Comparison of ENCODE assay signal across 17 cellular contexts in the genomic region with DNA sequence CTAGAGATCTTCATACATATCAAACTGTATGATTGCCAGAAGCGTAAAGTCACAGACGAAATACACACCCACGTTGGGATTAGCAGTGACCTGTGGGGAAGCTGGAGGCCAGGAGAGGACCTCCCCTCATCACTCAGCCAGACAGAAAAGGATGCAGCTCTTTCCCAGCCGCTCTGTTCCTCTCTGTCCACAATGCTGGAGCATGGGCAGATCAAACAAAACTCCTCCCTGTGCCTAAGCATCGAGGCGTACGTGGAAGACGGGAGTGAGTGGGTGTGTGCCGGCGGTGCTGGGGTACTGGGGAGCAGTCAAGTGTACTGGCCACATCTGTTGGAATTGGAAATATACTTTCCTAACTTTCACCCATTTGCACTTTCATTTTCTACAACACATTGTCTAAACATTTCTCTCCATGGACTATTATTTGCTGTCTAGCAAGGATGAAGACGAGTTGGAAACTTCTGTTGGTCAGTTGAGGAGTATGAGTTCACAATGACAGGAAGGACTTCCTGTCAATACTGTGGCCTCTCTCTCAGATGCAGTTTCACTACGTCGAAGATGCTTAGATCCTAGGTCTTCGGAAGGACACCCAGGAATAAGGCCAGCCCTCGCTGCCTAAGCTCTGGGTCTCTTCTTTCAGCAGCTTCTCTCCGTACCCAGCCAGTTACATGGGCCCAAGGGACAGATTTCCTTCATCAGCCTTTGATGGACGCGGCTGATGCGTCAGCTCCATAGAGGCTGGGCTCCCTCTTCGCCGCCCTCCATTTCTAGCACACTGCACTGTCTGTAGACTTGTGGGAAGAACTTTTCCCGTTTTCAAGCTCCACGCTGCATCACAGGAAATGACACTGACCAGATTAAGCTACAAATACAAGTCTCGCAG. TPM values are rescaled to one million over a fixed set of nuclear protein-coding genes. Genes with fewer than 3 reads are reported as not detected.
DNase-seq lines count a peak whose midpoint lies in the region; ATAC-seq and TF ChIP-seq lines count a peak whose summit lies in the region.
"Had no signal": no experiment of that assay in that cellular context is flagged by ENCODE, and none has a peak within 500 bp of the region (broad histone marks: within the 10 kb centered on the region; RNA-seq: fewer than 3 reads in every experiment).

No MANE protein-coding gene starts in this region.

- no peak overlapping the region for H3K4me3 ChIP-seq in CD8-positive, alpha-beta T cell (ENCODE audit: low read depth, low read length)
- no peak overlapping the region for H3K4me3 ChIP-seq in naive thymus-derived CD4-positive, alpha-beta T cell (ENCODE audit: low read length)
- no peak overlapping the region for H3K4me3 ChIP-seq in mucosa of descending colon
- H3K4me3 ChIP-seq: ascending aorta, gastrocnemius medialis, left lung, prostate gland, tibial nerve had no signal

- no peaks in the 10 kb centered on the region for H3K9me3 ChIP-seq in CD4-positive, alpha-beta T cell (ENCODE audit: control insufficient read depth, low read length)
- H3K9me3 ChIP-seq in CD8-positive, alpha-beta T cell (ENCODE audit: low read length), result no peaks in the 10 kb centered on the region
- H3K9me3 ChIP-seq in naive thymus-derived CD4-positive, alpha-beta T cell (ENCODE audit: control insufficient read depth in 2 of 3, low read length in 3 of 3), result no peaks in the 10 kb centered on the region
- H3K9me3 ChIP-seq in mucosa of descending colon, result no peaks in the 10 kb centered on the region
- H3K9me3 ChIP-seq: ascending aorta, gastrocnemius medialis, left lung, prostate gland, tibial nerve had no signal

- H3K36me3 ChIP-seq in CD8-positive, alpha-beta T cell (ENCODE audit: insufficient read depth, low read length), result peaks cover 94% of the 10 kb centered on the region
- H3K36me3 ChIP-seq in naive thymus-derived CD4-positive, alpha-beta T cell (ENCODE audit: control insufficient read depth in 2 of 3, insufficient read depth in 3 of 3, low read length in 3 of 3), result peaks cover 60 to 99% (median 94%) of the 10 kb centered on the region in 3 experiments
- peaks cover 34% of the 10 kb centered on the region for H3K36me3 ChIP-seq in mucosa of descending colon (ENCODE audit: low read depth)

- no peak overlapping the region for H3K4me3 Mint-ChIP-seq in CD4-positive, alpha-beta T cell
- no peak overlapping the region for H3K4me3 Mint-ChIP-seq in CD8-positive, alpha-beta T cell
- no peak overlapping the region for H3K4me3 Mint-ChIP-seq in activated T-helper 2 cell treated with anti-CD3 and anti-CD28 coated beads, Interferon-gamma antibody, Interleukin-2, Interleukin-4, amounts not matched to agents 10 μg/mL and 5 μg/mL and 100 μg/mL, durations not matched to agents 14 hours and 24 hours and 36 hours (ENCODE audit: low read depth)
- peak overlapping the region in 2 of 10 donors; percentile 48 to 63 for H3K4me3 Mint-ChIP-seq in naive thymus-derived CD4-positive, alpha-beta T cell
- H3K4me3 Mint-ChIP-seq: WTC11 had no signal

- no peak overlapping the region for H3K27ac ChIP-seq in CD4-positive, alpha-beta T cell (ENCODE audit: low read depth, low read length)
- H3K27ac ChIP-seq in CD8-positive, alpha-beta T cell (ENCODE audit: low read depth, low read length), result no peak overlapping the region
- H3K27ac ChIP-seq in naive thymus-derived CD4-positive, alpha-beta T cell (ENCODE audit: low read depth, low read length), result no peak overlapping the region
- H3K27ac ChIP-seq: ascending aorta, gastrocnemius medialis, left lung, prostate gland, tibial nerve had no signal

- POLR2A ChIA-PET in CD4-positive, alpha-beta T cell (lab: Charles Lee), result no interaction called here
- POLR2A ChIA-PET in CD8-positive, alpha-beta T cell (lab: Charles Lee), result no interaction called here
- POLR2A ChIA-PET in naive thymus-derived CD4-positive, alpha-beta T cell (lab: Charles Lee), result interaction anchor here (0.6 kb wide), 1 partner anchor 114 kb away, joined by 3 read pairs; no protein-coding TSS in a partner anchor

- intact Hi-C loops in CD4-positive, alpha-beta T cell (cut with DNase I, micrococcal nuclease), result no loop called here
- intact Hi-C loops in CD8-positive, alpha-beta T cell (cut with DNase I, micrococcal nuclease), result no loop called here
- intact Hi-C loops in activated T-helper 2 cell treated with anti-CD3 and anti-CD28 coated beads, Interferon-gamma antibody, Interleukin-2, Interleukin-4, amounts not matched to agents 10 μg/mL and 5 μg/mL and 100 μg/mL, durations not matched to agents 14 hours and 24 hours and 36 hours (cut with micrococcal nuclease), result no loop called here
- intact Hi-C loops in naive thymus-derived CD4-positive, alpha-beta T cell (cut with micrococcal nuclease), result no loop called here
- intact Hi-C loops in mucosa of descending colon (cut with DNase I, micrococcal nuclease), result no loop called here

- no peaks in the 10 kb centered on the region for H3K27me3 Mint-ChIP-seq in CD4-positive, alpha-beta T cell
- no peaks in the 10 kb centered on the region for H3K27me3 Mint-ChIP-seq in CD8-positive, alpha-beta T cell (ENCODE audit: low read depth)
- no peaks in the 10 kb centered on the region for H3K27me3 Mint-ChIP-seq in activated T-helper 2 cell treated with anti-CD3 and anti-CD28 coated beads, Interferon-gamma antibody, Interleukin-2, Interleukin-4, amounts not matched to agents 10 μg/mL and 5 μg/mL and 100 μg/mL, durations not matched to agents 14 hours and 24 hours and 36 hours (ENCODE audit: low read depth)
- H3K27me3 Mint-ChIP-seq in naive thymus-derived CD4-positive, alpha-beta T cell, result no peaks in the 10 kb centered on the region

- no peaks in the 10 kb centered on the region for H3K4me1 Mint-ChIP-seq in CD4-positive, alpha-beta T cell (ENCODE audit: low read depth)
- peaks cover 3% of the 10 kb centered on the region for H3K4me1 Mint-ChIP-seq in CD8-positive, alpha-beta T cell (ENCODE audit: low read depth)
- H3K4me1 Mint-ChIP-seq in activated T-helper 2 cell treated with anti-CD3 and anti-CD28 coated beads, Interferon-gamma antibody, Interleukin-2, Interleukin-4, amounts not matched to agents 10 μg/mL and 5 μg/mL and 100 μg/mL, durations not matched to agents 14 hours and 24 hours and 36 hours (ENCODE audit: low read depth), result peaks cover 5% of the 10 kb centered on the region
- H3K4me1 Mint-ChIP-seq in naive thymus-derived CD4-positive, alpha-beta T cell, result peaks cover 0 to 16% (median 0%) of the 10 kb centered on the region in 7 donors
- H3K4me1 Mint-ChIP-seq: WTC11 had no signal

- no peak for TF ChIP-seq CTCF in CD4-positive, alpha-beta T cell (IDR thresholded peaks at IDR 0.05)
- no peak for TF ChIP-seq CTCF in CD8-positive, alpha-beta T cell (IDR thresholded peaks at IDR 0.05)
- no peak for TF ChIP-seq CTCF in mucosa of descending colon (IDR thresholded peaks at IDR 0.05)

- no peaks in the 10 kb centered on the region for H3K27me3 ChIP-seq in CD4-positive, alpha-beta T cell (ENCODE audit: control insufficient read depth, insufficient read depth, low read length)
- no peaks in the 10 kb centered on the region for H3K27me3 ChIP-seq in CD8-positive, alpha-beta T cell (ENCODE audit: insufficient read depth, low read length)
- H3K27me3 ChIP-seq in naive thymus-derived CD4-positive, alpha-beta T cell (ENCODE audit: control insufficient read depth in 2 of 2, insufficient read depth in 2 of 2, low read length in 2 of 2), result no peaks in the 10 kb centered on the region
- H3K27me3 ChIP-seq: ascending aorta, gastrocnemius medialis, left lung, tibial nerve had no signal

- peaks cover 98% of the 10 kb centered on the region for H3K36me3 Mint-ChIP-seq in CD4-positive, alpha-beta T cell (ENCODE audit: low read depth)
- peaks cover 96% of the 10 kb centered on the region for H3K36me3 Mint-ChIP-seq in CD8-positive, alpha-beta T cell
- peaks cover 94% of the 10 kb centered on the region for H3K36me3 Mint-ChIP-seq in activated T-helper 2 cell treated with anti-CD3 and anti-CD28 coated beads, Interferon-gamma antibody, Interleukin-2, Interleukin-4, amounts not matched to agents 10 μg/mL and 5 μg/mL and 100 μg/mL, durations not matched to agents 14 hours and 24 hours and 36 hours (ENCODE audit: low read depth)
- peaks cover 8 to 79% (median 37%) of the 10 kb centered on the region in 5 donors for H3K36me3 Mint-ChIP-seq in naive thymus-derived CD4-positive, alpha-beta T cell

- ATAC-seq in CD4-positive, alpha-beta T cell (ENCODE audit: poor library complexity), result no peak
- no peak for ATAC-seq in CD8-positive, alpha-beta T cell
- no peak for ATAC-seq in naive thymus-derived CD4-positive, alpha-beta T cell
- ATAC-seq in mucosa of descending colon, result no peak
- no peak for ATAC-seq in GM21529 (IDR thresholded peaks at IDR 0.05; ENCODE audit: unreplicated experiment)
- ATAC-seq: gastrocnemius medialis, left lung, WTC11 had no signal

- CTCF ChIA-PET in CD4-positive, alpha-beta T cell (lab: Charles Lee), result no interaction called here
- CTCF ChIA-PET in CD8-positive, alpha-beta T cell (lab: Charles Lee), result interaction anchor here (1.3 kb wide), 1 partner anchor 12 kb away, joined by 3 read pairs; no protein-coding TSS in a partner anchor
- CTCF ChIA-PET in naive thymus-derived CD4-positive, alpha-beta T cell (lab: Charles Lee), result no interaction called here

- peak overlapping the region; percentile 62 for H3K27ac Mint-ChIP-seq in CD4-positive, alpha-beta T cell
- peak overlapping the region; percentile 80 for H3K27ac Mint-ChIP-seq in CD8-positive, alpha-beta T cell
- H3K27ac Mint-ChIP-seq in activated T-helper 2 cell treated with anti-CD3 and anti-CD28 coated beads, Interferon-gamma antibody, Interleukin-2, Interleukin-4, amounts not matched to agents 10 μg/mL and 5 μg/mL and 100 μg/mL, durations not matched to agents 14 hours and 24 hours and 36 hours, result peak overlapping the region; percentile 61
- H3K27ac Mint-ChIP-seq in naive thymus-derived CD4-positive, alpha-beta T cell, result peak overlapping the region in 8 of 9 donors; percentile 14 to 81 (median 61)
- H3K27ac Mint-ChIP-seq: WTC11 had no signal

- H3K4me1 ChIP-seq in CD8-positive, alpha-beta T cell (ENCODE audit: insufficient read depth, low read length), result no peaks in the 10 kb centered on the region
- no peaks in the 10 kb centered on the region for H3K4me1 ChIP-seq in naive thymus-derived CD4-positive, alpha-beta T cell (ENCODE audit: control insufficient read depth in 2 of 2, insufficient read depth in 2 of 2, low read length in 2 of 2)
- H3K4me1 ChIP-seq in mucosa of descending colon (ENCODE audit: low read depth), result no peaks in the 10 kb centered on the region
- H3K4me1 ChIP-seq: ascending aorta, gastrocnemius medialis, left lung, prostate gland, tibial nerve had no signal

- H3K9me3 Mint-ChIP-seq in CD4-positive, alpha-beta T cell, result no peaks in the 10 kb centered on the region
- no peaks in the 10 kb centered on the region for H3K9me3 Mint-ChIP-seq in CD8-positive, alpha-beta T cell
- H3K9me3 Mint-ChIP-seq in activated T-helper 2 cell treated with anti-CD3 and anti-CD28 coated beads, Interferon-gamma antibody, Interleukin-2, Interleukin-4, amounts not matched to agents 10 μg/mL and 5 μg/mL and 100 μg/mL, durations not matched to agents 14 hours and 24 hours and 36 hours, result no peaks in the 10 kb centered on the region
- H3K9me3 Mint-ChIP-seq in naive thymus-derived CD4-positive, alpha-beta T cell, result peaks cover 0 to 5% (median 0%) of the 10 kb centered on the region in 11 donors
- H3K9me3 Mint-ChIP-seq: WTC11 had no signal

- DNase-seq in CD4-positive, alpha-beta T cell, result no peak
- no peak for DNase-seq in CD8-positive, alpha-beta T cell
- DNase-seq in activated T-helper 2 cell treated with anti-CD3 and anti-CD28 coated beads, Interferon-gamma antibody, Interleukin-2, Interleukin-4, amounts not matched to agents 10 μg/mL and 5 μg/mL and 100 μg/mL, durations not matched to agents 14 hours and 24 hours and 36 hours (ENCODE audit: low spot score), result no peak
- DNase-seq in naive thymus-derived CD4-positive, alpha-beta T cell, result no peak
- no peak for DNase-seq in mucosa of descending colon
- no peak for DNase-seq in mucosa of gallbladder (ENCODE audit: low spot score)
- DNase-seq: DMS53, gastrocnemius medialis, left lung, MV-4-11, NCI-H2029 treated with DMSO at 0.1 percent for 48 hours, NCI-H446 treated with DMSO at 0.1 percent for 48 hours had no signal

RNA-seq across cellular contexts. Expression of gene ENDOV, which starts 30.6 kb away (rescaled TPM):
- total RNA-seq in CD4-positive, alpha-beta T cell, result 10 to 100 TPM; 10.1 to 12.0 TPM
- 10 to 100 TPM in 1 of 2 experiments, 1 to 10 TPM in 1; 8.2 to 11.6 TPM for total RNA-seq in CD8-positive, alpha-beta T cell
- 16.1 and 16.8 TPM in 2 replicates for total RNA-seq in activated T-helper 2 cell treated with anti-CD3 and anti-CD28 coated beads, Interferon-gamma antibody, Interleukin-2, Interleukin-4, amounts not matched to agents 10 μg/mL and 5 μg/mL and 100 μg/mL, durations not matched to agents 14 hours and 24 hours and 36 hours
- 10 to 100 TPM; 20.3 to 26.5 (median 21.7) TPM for total RNA-seq in naive thymus-derived CD4-positive, alpha-beta T cell
- polyA plus RNA-seq in naive thymus-derived CD4-positive, alpha-beta T cell, result 1 to 10 TPM; 7.5 to 8.7 TPM
- 10 to 100 TPM; 24.1 to 29.7 (median 24.9) TPM for total RNA-seq in mucosa of descending colon
- 26.2 TPM for total RNA-seq in mucosa of gallbladder
